Comparison of ENCODE assay signal across 18 cellular contexts in the genomic region with DNA sequence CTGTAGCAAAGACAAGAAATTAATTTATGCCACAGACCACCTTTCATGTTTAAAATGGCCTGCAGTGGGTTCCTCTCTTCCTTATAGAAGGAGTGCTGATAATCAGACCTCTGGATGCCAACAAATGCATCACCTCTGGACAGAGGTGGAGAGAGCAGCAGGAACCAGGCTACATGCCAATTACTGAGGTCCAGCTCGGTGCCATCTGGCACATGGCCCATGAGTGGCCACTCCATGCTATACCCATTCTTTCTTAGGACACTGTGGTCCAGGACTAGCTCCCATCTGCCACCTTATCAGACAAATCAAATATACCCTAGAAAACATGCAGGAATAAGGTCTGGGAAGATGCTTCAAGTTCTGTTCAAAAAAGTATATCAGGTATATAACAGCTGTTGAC.
DNase-seq lines count a peak whose midpoint lies in the region; ATAC-seq, FAIRE-seq and TF ChIP-seq lines count a peak whose summit lies in the region.
"Had no signal": no experiment of that assay in that cellular context is flagged by ENCODE, and none has a peak within 500 bp of the region (broad histone marks: within the 10 kb centered on the region; RNA-seq: fewer than 3 reads in every experiment).

No MANE protein-coding gene starts in this region.

- no peak overlapping the region for H3K4me3 ChIP-seq in adrenal gland
- no peak overlapping the region for H3K4me3 ChIP-seq in pancreas
- no peak overlapping the region for H3K4me3 ChIP-seq in WERI-Rb-1 (ENCODE audit: low read depth, low read length)
- no peak overlapping the region for H3K4me3 ChIP-seq in aorta (ENCODE audit: low read length in 2 of 2)
- H3K4me3 ChIP-seq: A549, HAP-1, SJCRH30 had no signal

- WGBS in adrenal gland, 4 donors: 0 to 40% (median 21%) methylated on average over 1 of the region's 1 CpG
- 0 to 9% methylated on average over 1 of the region's 1 CpG for WGBS in pancreas, 2 donors
- WGBS in aorta, 2 donors: 4 to 14% methylated on average over 1 of the region's 1 CpG

- H3K9me3 ChIP-seq in adrenal gland (replicated peaks in 1 of 3) (no peaks in the 10 kb centered on the region), pancreas (no peaks in the 10 kb centered on the region), WERI-Rb-1 (ENCODE audit: severe bottlenecking) (no peaks in the 10 kb centered on the region), aorta (ENCODE audit: control insufficient read depth, low read length) (no peaks in the 10 kb centered on the region)
- H3K9me3 ChIP-seq: A549, HAP-1, SJCRH30 had no signal

- peak; percentile 19 for DNase-seq in activated CD8-positive, alpha-beta memory T cell treated with anti-CD3 and anti-CD28 coated beads for 24 hours
- no peak for DNase-seq in activated CD8-positive, alpha-beta memory T cell treated with anti-CD3 and anti-CD28 coated beads, Interleukin-2, amount 50 U/mL, for 48 hours
- DNase-seq in G401 (ENCODE audit: low spot score): peak; percentile 11
- DNase-seq in adrenal gland: peak in 5 of 7 donors; percentile 42 to 71 (median 58)
- peak in 4 of 6 donors; percentile 49 to 70 (median 60) for DNase-seq in pancreas
- no peak for DNase-seq in WERI-Rb-1
- DNase-seq in glomerular visceral epithelial cell (ENCODE audit: extremely low spot score): no peak
- DNase-seq in aorta: no peak
- DNase-seq: NCI-H1417 treated with DMSO at 0.1 percent for 48 hours, NCI-H2081, NCI-H2227 treated with DMSO at 0.1 percent for 48 hours, NCI-H524 treated with DMSO at 0.1 percent for 48 hours, OCI-M1, RPMI8226 had no signal

- in situ Hi-C loops in G401 (cut with HindIII; ENCODE audit: low sequenced_read_pairs): no loop called here

- TF ChIP-seq CTCF in adrenal gland (IDR thresholded peaks at IDR 0.05): no peak
- no peak for TF ChIP-seq CTCF in pancreas (IDR thresholded peaks at IDR 0.05)
- no peak for TF ChIP-seq CTCF in WERI-Rb-1 (IDR thresholded peaks at IDR 0.05; ENCODE audit: low read depth, low read length)

- no peak for FAIRE-seq in pancreas (lab: Jason Lieb, UNC)
- FAIRE-seq: A549, D721Med had no signal

- H3K4me1 ChIP-seq in adrenal gland (replicated peaks in 1 of 2) (peaks cover 0 to 31% of the 10 kb centered on the region in 2 donors), pancreas (peaks cover 32 to 53% (median 33%) of the 10 kb centered on the region in 3 donors), aorta (ENCODE audit: control insufficient read depth in 1 of 2, insufficient read depth in 2 of 2, low read length in 2 of 2) (no peaks in the 10 kb centered on the region)
- H3K4me1 ChIP-seq: HAP-1 had no signal

- H3K36me3 ChIP-seq in adrenal gland (replicated peaks in 1 of 2) (peaks cover 0 to 69% of the 10 kb centered on the region in 2 donors), pancreas (peaks cover 0 to 8% (median 4%) of the 10 kb centered on the region in 3 donors), WERI-Rb-1 (peaks cover 31% of the 10 kb centered on the region), aorta (ENCODE audit: control insufficient read depth in 1 of 2, insufficient read depth in 2 of 2, low read length in 1 of 2) (peaks cover 4 to 6% of the 10 kb centered on the region in 2 donors)

- ATAC-seq in pancreas: peak in 1 of 4 donors; percentile 15
- no peak for ATAC-seq in aorta (ENCODE audit: low FRiP score)
- ATAC-seq: A549 had no signal

- H3K27ac ChIP-seq in adrenal gland (peak overlapping the region in 1 of 5 donors; percentile 20), pancreas (no peak overlapping the region), WERI-Rb-1 (no peak overlapping the region), aorta (ENCODE audit: low read depth in 1 of 2, low read length in 2 of 2) (no peak overlapping the region)
- H3K27ac ChIP-seq: A549, SJCRH30 had no signal

- TF ChIP-seq POLR2A in adrenal gland (IDR thresholded peaks at IDR 0.05): no peak

- intact Hi-C loops in adrenal gland (cut with DNase I) (no loop called here), pancreas (cut with DNase I) (no loop called here), aorta (cut with DNase I) (no loop called here)

- H3K27me3 ChIP-seq in adrenal gland (no peaks in the 10 kb centered on the region), pancreas (no peaks in the 10 kb centered on the region), WERI-Rb-1 (ENCODE audit: insufficient read depth, low read depth, severe bottlenecking) (no peaks in the 10 kb centered on the region), aorta (ENCODE audit: control insufficient read depth in 1 of 2, insufficient read depth in 2 of 2, low read length in 1 of 2) (no peaks in the 10 kb centered on the region)
- H3K27me3 ChIP-seq: SJCRH30 had no signal

Comparison
In these comparisons a context has a peak if more than half of its experiments do, and no peak if none do; other contexts are left out.
1. DNase-seq: peak in activated CD8-positive, alpha-beta memory T cell treated with anti-CD3 and anti-CD28 coated beads for 24 hours (single experiment), G401 (single experiment), adrenal gland (5 of 7) and pancreas (4 of 6); none in activated CD8-positive, alpha-beta memory T cell treated with anti-CD3 and anti-CD28 coated beads, Interleukin-2, amount 50 U/mL, for 48 hours (single experiment), WERI-Rb-1 (single experiment), glomerular visceral epithelial cell (single experiment) and aorta (0 of 2).